In the genomic region with DNA sequence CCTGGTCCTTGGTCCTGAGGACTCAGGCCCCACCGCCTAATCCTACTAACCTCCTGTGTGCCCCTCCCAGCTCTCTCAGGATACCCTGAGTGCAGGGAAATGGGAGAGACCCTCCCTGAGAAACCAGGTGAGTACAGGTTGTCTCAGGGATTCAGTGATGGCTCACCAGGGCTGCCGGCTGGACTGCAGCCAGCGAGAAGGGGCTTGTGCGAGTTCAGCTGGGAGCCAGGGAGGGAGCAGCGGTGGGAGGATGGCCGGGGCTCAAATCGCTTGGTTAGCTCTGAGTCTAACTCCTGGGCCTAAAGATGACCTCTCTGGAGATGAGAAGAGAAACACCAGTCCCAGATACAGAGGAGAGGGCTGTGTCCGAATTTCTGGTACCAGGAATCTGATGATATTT, we compare ENCODE assay signal across 5 cellular contexts. TPM values are rescaled to one million over a fixed set of nuclear protein-coding genes. Genes with fewer than 3 reads are reported as not detected.
"Had no signal": no experiment of that assay in that cellular context is flagged by ENCODE, and none has a peak within 500 bp of the region (broad histone marks: within the 10 kb centered on the region; RNA-seq: fewer than 3 reads in every experiment).

No MANE protein-coding gene starts in this region.

RNA-seq across cellular contexts. Expression of gene FCGR3B, which starts 37.6 kb away (rescaled TPM):
- total RNA-seq: GM23248, H4, H9, HT-29, IMR-90 had no signal

RNA-seq across cellular contexts. Expression of gene FCGR3A, which starts 43.7 kb away (rescaled TPM):
- total RNA-seq: GM23248, H4, H9, HT-29, IMR-90 had no signal
